ENCODE assay signal across 1 cellular context in the genomic region with DNA sequence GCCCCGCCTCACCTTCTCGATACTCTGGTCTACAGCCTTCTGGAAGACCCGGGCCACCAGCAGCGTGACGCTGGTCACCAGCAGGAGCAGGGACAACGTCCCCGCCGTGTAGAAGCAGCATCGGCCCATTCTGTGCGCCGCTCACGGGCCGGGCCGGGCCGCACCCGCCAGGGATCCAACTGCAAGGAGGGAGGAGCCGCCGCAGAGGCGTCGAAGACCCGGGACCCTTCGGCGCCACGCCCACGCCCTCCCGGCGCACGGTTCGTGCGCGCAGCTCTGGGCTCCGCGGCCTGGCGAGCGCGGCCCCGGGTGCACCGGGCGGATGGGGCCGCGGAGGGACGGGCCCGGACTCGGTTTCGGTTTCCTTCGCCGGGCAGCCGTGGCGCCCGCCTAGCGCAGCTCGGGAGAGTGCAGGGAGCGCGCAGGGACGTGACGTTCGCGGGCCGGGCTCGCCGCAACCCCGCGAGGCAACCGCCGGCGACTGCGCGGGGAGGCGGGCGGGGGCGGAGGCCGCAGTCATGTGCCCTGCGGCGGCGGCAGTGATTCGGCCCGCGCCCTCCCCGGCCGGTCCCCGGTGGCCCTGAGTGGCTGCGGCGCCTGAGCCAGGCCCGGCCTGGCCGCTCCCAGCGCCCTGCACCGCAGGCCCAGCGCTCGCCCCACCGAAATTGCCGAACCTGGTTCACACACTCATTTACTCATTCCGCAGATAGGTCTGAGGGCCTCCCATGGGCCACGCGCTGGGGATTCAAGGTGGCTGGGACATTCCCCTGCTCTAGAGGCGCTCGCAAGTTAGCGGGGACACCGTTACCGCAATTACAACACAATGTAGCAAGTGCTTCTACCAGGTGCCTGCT.
TF ChIP-seq lines count a peak whose summit lies in the region.

Gene SCARB2, minus strand, starts transcription at position 410 of the 854 bp plus-strand sequence. Its CDS starts 281 bp downstream, at position 129.

TF ChIP-seq in K562, 482 proteins besides CTCF, POLR2A, EP300 and RAD21 (continued from another document and continues in another):
- TF ChIP-seq, protein P1, sequence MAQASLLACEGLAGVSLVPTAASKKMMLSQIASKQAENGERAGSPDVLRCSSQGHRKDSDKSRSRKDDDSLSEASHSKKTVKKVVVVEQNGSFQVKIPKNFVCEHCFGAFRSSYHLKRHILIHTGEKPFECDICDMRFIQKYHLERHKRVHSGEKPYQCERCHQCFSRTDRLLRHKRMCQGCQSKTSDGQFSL (CRISPR knock-in tag; IDR thresholded peaks at IDR 0.05), result no peak
- TF ChIP-seq, protein P1 (tag; IDR thresholded peaks at IDR 0.05), result no peak
- no peak for TF ChIP-seq PBX2 (CRISPR knock-in tag; IDR thresholded peaks at IDR 0.05; ENCODE audit: low read depth)
- TF ChIP-seq PBX2 (tag; conservative IDR thresholded peaks at IDR 0.05; ENCODE audit: low read depth), result no peak
- no peak for TF ChIP-seq RBM14 (IDR thresholded peaks at IDR 0.05; ENCODE audit: borderline replicate concordance, insufficient read depth, low read depth, low read length)
- TF ChIP-seq, protein P2, sequence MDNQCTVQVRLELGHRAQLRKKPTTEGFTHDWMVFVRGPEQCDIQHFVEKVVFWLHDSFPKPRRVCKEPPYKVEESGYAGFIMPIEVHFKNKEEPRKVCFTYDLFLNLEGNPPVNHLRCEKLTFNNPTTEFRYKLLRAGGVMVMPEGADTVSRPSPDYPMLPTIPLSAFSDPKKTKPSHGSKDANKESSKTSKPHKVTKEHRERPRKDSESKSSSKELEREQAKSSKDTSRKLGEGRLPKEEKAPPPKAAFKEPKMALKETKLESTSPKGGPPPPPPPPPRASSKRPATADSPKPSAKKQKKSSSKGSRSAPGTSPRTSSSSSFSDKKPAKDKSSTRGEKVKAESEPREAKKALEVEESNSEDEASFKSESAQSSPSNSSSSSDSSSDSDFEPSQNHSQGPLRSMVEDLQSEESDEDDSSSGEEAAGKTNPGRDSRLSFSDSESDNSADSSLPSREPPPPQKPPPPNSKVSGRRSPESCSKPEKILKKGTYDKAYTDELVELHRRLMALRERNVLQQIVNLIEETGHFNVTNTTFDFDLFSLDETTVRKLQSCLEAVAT (IDR thresholded peaks at IDR 0.05), result no peak
- no peak for TF ChIP-seq JUN (IDR thresholded peaks at IDR 0.05; ENCODE audit: borderline replicate concordance, low read depth, low read length)
- TF ChIP-seq JUN (CRISPR knock-in tag; IDR thresholded peaks at IDR 0.05; ENCODE audit: borderline replicate concordance), result no peak
- no peak for TF ChIP-seq MYC (IDR thresholded peaks at IDR 0.05; ENCODE audit: low read depth, low read length)
- no peak for TF ChIP-seq MYC (CRISPR knock-in tag; IDR thresholded peaks at IDR 0.05; ENCODE audit: borderline replicate concordance, low read depth)
- no peak for TF ChIP-seq NFE2 (IDR thresholded peaks at IDR 0.05; ENCODE audit: low read depth)
- no peak for TF ChIP-seq HDAC6 (IDR thresholded peaks at IDR 0.05; ENCODE audit: low read depth, low read length)
- TF ChIP-seq TCF7L2 (IDR thresholded peaks at IDR 0.05; ENCODE audit: low read depth, low read length), result no peak
- peak; percentile 78; the same call in 1 of the 2 replicates for TF ChIP-seq ZBTB7A (IDR thresholded peaks at IDR 0.05; ENCODE audit: borderline replicate concordance, control insufficient read depth, low read depth, low read length)
- peak; percentile 72 for TF ChIP-seq EGR1 (conservative IDR thresholded peaks at IDR 0.05)
- TF ChIP-seq ZNF75A (CRISPR knock-in tag; IDR thresholded peaks at IDR 0.05), result no peak
- TF ChIP-seq, protein P3, sequence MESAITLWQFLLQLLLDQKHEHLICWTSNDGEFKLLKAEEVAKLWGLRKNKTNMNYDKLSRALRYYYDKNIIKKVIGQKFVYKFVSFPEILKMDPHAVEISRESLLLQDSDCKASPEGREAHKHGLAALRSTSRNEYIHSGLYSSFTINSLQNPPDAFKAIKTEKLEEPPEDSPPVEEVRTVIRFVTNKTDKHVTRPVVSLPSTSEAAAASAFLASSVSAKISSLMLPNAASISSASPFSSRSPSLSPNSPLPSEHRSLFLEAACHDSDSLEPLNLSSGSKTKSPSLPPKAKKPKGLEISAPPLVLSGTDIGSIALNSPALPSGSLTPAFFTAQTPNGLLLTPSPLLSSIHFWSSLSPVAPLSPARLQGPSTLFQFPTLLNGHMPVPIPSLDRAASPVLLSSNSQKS (CRISPR knock-in tag; IDR thresholded peaks at IDR 0.05), result no peak
- TF ChIP-seq ZFX (CRISPR knock-in tag; IDR thresholded peaks at IDR 0.05), result peak; percentile 95
- TF ChIP-seq CBFA2T2 (conservative IDR thresholded peaks at IDR 0.05), result no peak
- TF ChIP-seq, protein P4, sequence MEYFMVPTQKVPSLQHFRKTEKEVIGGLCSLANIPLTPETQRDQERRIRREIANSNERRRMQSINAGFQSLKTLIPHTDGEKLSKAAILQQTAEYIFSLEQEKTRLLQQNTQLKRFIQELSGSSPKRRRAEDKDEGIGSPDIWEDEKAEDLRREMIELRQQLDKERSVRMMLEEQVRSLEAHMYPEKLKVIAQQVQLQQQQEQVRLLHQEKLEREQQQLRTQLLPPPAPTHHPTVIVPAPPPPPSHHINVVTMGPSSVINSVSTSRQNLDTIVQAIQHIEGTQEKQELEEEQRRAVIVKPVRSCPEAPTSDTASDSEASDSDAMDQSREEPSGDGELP (CRISPR knock-in tag; IDR thresholded peaks at IDR 0.05; ENCODE audit: borderline replicate concordance), result no peak; the same call in 1 of the 2 replicates
- TF ChIP-seq PURB (CRISPR knock-in tag; IDR thresholded peaks at IDR 0.05; ENCODE audit: low read depth), result no peak
- no peak for TF ChIP-seq REST (CRISPR knock-in tag; IDR thresholded peaks at IDR 0.05; ENCODE audit: low read depth)
- no peak for TF ChIP-seq ATF4 (CRISPR knock-in tag; IDR thresholded peaks at IDR 0.05)
- no peak for TF ChIP-seq SRF (CRISPR knock-in tag; IDR thresholded peaks at IDR 0.05)
- TF ChIP-seq, protein P5, sequence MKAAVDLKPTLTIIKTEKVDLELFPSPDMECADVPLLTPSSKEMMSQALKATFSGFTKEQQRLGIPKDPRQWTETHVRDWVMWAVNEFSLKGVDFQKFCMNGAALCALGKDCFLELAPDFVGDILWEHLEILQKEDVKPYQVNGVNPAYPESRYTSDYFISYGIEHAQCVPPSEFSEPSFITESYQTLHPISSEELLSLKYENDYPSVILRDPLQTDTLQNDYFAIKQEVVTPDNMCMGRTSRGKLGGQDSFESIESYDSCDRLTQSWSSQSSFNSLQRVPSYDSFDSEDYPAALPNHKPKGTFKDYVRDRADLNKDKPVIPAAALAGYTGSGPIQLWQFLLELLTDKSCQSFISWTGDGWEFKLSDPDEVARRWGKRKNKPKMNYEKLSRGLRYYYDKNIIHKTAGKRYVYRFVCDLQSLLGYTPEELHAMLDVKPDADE (conservative IDR thresholded peaks at IDR 0.05; ENCODE audit: control insufficient read depth, low read depth, low read length), result no peak
- no peak for TF ChIP-seq SAP30 (IDR thresholded peaks at IDR 0.05; ENCODE audit: borderline replicate concordance, insufficient read depth, low read depth, low read length, poor library complexity, severe bottlenecking)
- no peak for TF ChIP-seq FOXA1 (IDR thresholded peaks at IDR 0.05; ENCODE audit: borderline replicate concordance)
- TF ChIP-seq E2F3 (CRISPR knock-in tag; IDR thresholded peaks at IDR 0.05), result no peak
- TF ChIP-seq HDAC8 (tag; IDR thresholded peaks at IDR 0.05), result 0 out of 2 replicates have a peak, but pooled peaks have one; percentile 16
- TF ChIP-seq ZBED1 (IDR thresholded peaks at IDR 0.05), result peak; percentile 45; the same call in 1 of the 2 replicates
- no peak for TF ChIP-seq FIP1L1 (IDR thresholded peaks at IDR 0.05; ENCODE audit: low read depth, low read length, poor library complexity, severe bottlenecking)
- peak; percentile 52; the same call in 1 of the 2 replicates for TF ChIP-seq USF1 (CRISPR knock-in tag; IDR thresholded peaks at IDR 0.05)
- peak in 1 of 2 experiments; percentile 78; a peak in 3 of 4 replicates for TF ChIP-seq RCOR1 (IDR thresholded peaks at IDR 0.05; ENCODE audit: borderline replicate concordance in 1 of 2, low read depth in 2 of 2, low read length in 2 of 2)
- TF ChIP-seq HDAC1 (IDR thresholded peaks at IDR 0.05), result no peak
- TF ChIP-seq, protein P6, sequence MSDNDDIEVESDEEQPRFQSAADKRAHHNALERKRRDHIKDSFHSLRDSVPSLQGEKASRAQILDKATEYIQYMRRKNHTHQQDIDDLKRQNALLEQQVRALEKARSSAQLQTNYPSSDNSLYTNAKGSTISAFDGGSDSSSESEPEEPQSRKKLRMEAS (CRISPR knock-in tag; IDR thresholded peaks at IDR 0.05), result no peak
- TF ChIP-seq ZBTB49 (CRISPR knock-in tag; IDR thresholded peaks at IDR 0.05; ENCODE audit: borderline replicate concordance), result no peak
- TF ChIP-seq RAD51 (IDR thresholded peaks at IDR 0.05; ENCODE audit: borderline replicate concordance, low read depth), result no peak
